In genomic region chr7:2841907-2842306, GRCh38 we compare ENCODE assay signal across 12 cellular contexts. TPM values are rescaled to one million over a fixed set of nuclear protein-coding genes. Genes with fewer than 3 reads are reported as not detected.
DNase-seq lines count a peak whose midpoint lies in the region; ATAC-seq and TF ChIP-seq lines count a peak whose summit lies in the region.
"Had no signal": no experiment of that assay in that cellular context is flagged by ENCODE, and none has a peak within 500 bp of the region (broad histone marks: within the 10 kb centered on the region; RNA-seq: fewer than 3 reads in every experiment).

No MANE protein-coding gene starts in this region.

- no peaks in the 10 kb centered on the region; the same call in 1 of the 2 replicates for H3K9me3 ChIP-seq in PC-9 (ENCODE audit: insufficient read depth, low read depth)

- H3K4me2 ChIP-seq in PC-9, result peak overlapping the region; percentile 78

- no peaks in the 10 kb centered on the region for H3K27me3 Mint-ChIP-seq in activated CD8-positive, alpha-beta T cell treated with anti-CD3 and anti-CD28 coated beads for 36 hours
- H3K27me3 Mint-ChIP-seq in activated CD8-positive, alpha-beta T cell treated with anti-CD3 and anti-CD28 coated beads, Interleukin-2, amount 10 ng/mL, durations not matched to agents 7 days and 5 days (ENCODE audit: low read depth), result no peaks in the 10 kb centered on the region
- H3K27me3 Mint-ChIP-seq in endothelial cell (ENCODE audit: unreplicated experiment), result peaks cover 18% of the 10 kb centered on the region
- H3K27me3 Mint-ChIP-seq in naive thymus-derived CD8-positive, alpha-beta T cell, result no peaks in the 10 kb centered on the region

- peaks cover 2% of the 10 kb centered on the region for H3K9me3 Mint-ChIP-seq in activated CD8-positive, alpha-beta T cell treated with anti-CD3 and anti-CD28 coated beads for 36 hours
- H3K9me3 Mint-ChIP-seq in activated CD8-positive, alpha-beta T cell treated with anti-CD3 and anti-CD28 coated beads, Interleukin-2, amount 10 ng/mL, durations not matched to agents 7 days and 5 days (ENCODE audit: insufficient read depth), result no peaks in the 10 kb centered on the region
- H3K9me3 Mint-ChIP-seq in endothelial cell (ENCODE audit: unreplicated experiment), result no peaks in the 10 kb centered on the region
- peaks cover 0 to 4% (median 0%) of the 10 kb centered on the region in 9 donors for H3K9me3 Mint-ChIP-seq in naive thymus-derived CD8-positive, alpha-beta T cell

- peaks cover 68% of the 10 kb centered on the region for H3K79me2 ChIP-seq in PC-9 (ENCODE audit: low read depth)

- peaks cover 34% of the 10 kb centered on the region for H3K4me1 Mint-ChIP-seq in activated CD8-positive, alpha-beta T cell treated with anti-CD3 and anti-CD28 coated beads for 36 hours (ENCODE audit: low read depth)
- H3K4me1 Mint-ChIP-seq in activated CD8-positive, alpha-beta T cell treated with anti-CD3 and anti-CD28 coated beads, Interleukin-2, amount 10 ng/mL, durations not matched to agents 7 days and 5 days (ENCODE audit: low read depth), result peaks cover 43% of the 10 kb centered on the region
- peaks cover 53% of the 10 kb centered on the region for H3K4me1 Mint-ChIP-seq in endothelial cell (ENCODE audit: unreplicated experiment)
- H3K4me1 Mint-ChIP-seq in naive thymus-derived CD8-positive, alpha-beta T cell, result peaks cover 20 to 68% (median 56%) of the 10 kb centered on the region in 4 donors

- H3K4me3 ChIP-seq in PC-9 (peak overlapping the region; percentile 73; the same call in 1 of the 2 replicates), rectal smooth muscle tissue (ENCODE audit: low read length) (no peak overlapping the region)

- intact Hi-C loops in activated CD8-positive, alpha-beta T cell treated with anti-CD3 and anti-CD28 coated beads for 36 hours (cut with micrococcal nuclease), result no loop called here
- intact Hi-C loops in PC-9 (cut with micrococcal nuclease; ENCODE audit: unreplicated experiment), result loop anchor here (5.0 kb wide), 1 partner anchor 55 kb away; no protein-coding TSS in a partner anchor

- POLR2A ChIA-PET in activated CD8-positive, alpha-beta T cell treated with anti-CD3 and anti-CD28 coated beads for 36 hours (lab: Charles Lee), result interaction anchor here (0.7 to 1.4 kb wide), 2 partner anchors 9 to 84 kb away, joined by 3 to 4 read pairs; no protein-coding TSS in a partner anchor
- POLR2A ChIA-PET in activated CD8-positive, alpha-beta T cell treated with anti-CD3 and anti-CD28 coated beads, Interleukin-2, amount 10 ng/mL, durations not matched to agents 7 days and 5 days (lab: Charles Lee), result no interaction called here
- POLR2A ChIA-PET in PC-9 (lab: Charles Lee; ENCODE audit: unreplicated experiment), result interaction anchor here (0.6 to 0.7 kb wide), 2 partner anchors 40 to 81 kb away, joined by 4 read pairs; no protein-coding TSS in a partner anchor
- POLR2A ChIA-PET in naive thymus-derived CD8-positive, alpha-beta T cell (lab: Charles Lee), result no interaction called here

- H3F3A ChIP-seq in PC-9 (ENCODE audit: insufficient read depth, low read depth), result peaks cover 13% of the 10 kb centered on the region

- no peak for DNase-seq in activated CD8-positive, alpha-beta T cell treated with anti-CD3 and anti-CD28 coated beads for 36 hours
- DNase-seq in activated CD8-positive, alpha-beta T cell treated with anti-CD3 and anti-CD28 coated beads, Interleukin-2, amount 10 ng/mL, durations not matched to agents 7 days and 5 days, result no peak
- DNase-seq in PC-9, result no peak
- DNase-seq in endothelial cell (ENCODE audit: low spot score), result no peak
- no peak for DNase-seq in SK-N-DZ (ENCODE audit: low spot score)
- DNase-seq in naive thymus-derived CD8-positive, alpha-beta T cell, result no peak
- no peak for DNase-seq in cerebellar cortex (ENCODE audit: low spot score)
- DNase-seq: activated gamma-delta T cell; left colon; nucleus accumbens; stimulated activated CD4-positive, alpha-beta T cell treated with anti-CD3 and anti-CD28 coated beads, Interleukin-12 subunit alpha, Interleukin-12 subunit beta, amount 100 ng/mL, for 4 hours had no signal

- H3K27me3 ChIP-seq in PC-9 (ENCODE audit: insufficient read depth, low read depth) (no peaks in the 10 kb centered on the region), rectal smooth muscle tissue (ENCODE audit: control insufficient read depth, insufficient read depth, low read length) (no peaks in the 10 kb centered on the region)

- peak overlapping the region; percentile 75 for H3K4me3 Mint-ChIP-seq in activated CD8-positive, alpha-beta T cell treated with anti-CD3 and anti-CD28 coated beads for 36 hours
- no peak overlapping the region for H3K4me3 Mint-ChIP-seq in activated CD8-positive, alpha-beta T cell treated with anti-CD3 and anti-CD28 coated beads, Interleukin-2, amount 10 ng/mL, durations not matched to agents 7 days and 5 days
- no peak overlapping the region for H3K4me3 Mint-ChIP-seq in endothelial cell (ENCODE audit: unreplicated experiment)
- peak overlapping the region in 5 of 10 donors; percentile 36 to 86 (median 75) for H3K4me3 Mint-ChIP-seq in naive thymus-derived CD8-positive, alpha-beta T cell

- H3K27ac ChIP-seq in PC-9 (no peak overlapping the region), rectal smooth muscle tissue (ENCODE audit: low read depth, low read length) (peak overlapping the region; percentile 70)

- H3K36me3 ChIP-seq in PC-9 (ENCODE audit: low read depth), result peaks cover 27% of the 10 kb centered on the region
- H3K36me3 ChIP-seq in rectal smooth muscle tissue (ENCODE audit: control insufficient read depth, insufficient read depth, low read length), result no peaks in the 10 kb centered on the region

- H3K4me1 ChIP-seq in PC-9 (replicated peaks; ENCODE audit: insufficient read depth), result peaks cover 39% of the 10 kb centered on the region
- peaks cover 7% of the 10 kb centered on the region for H3K4me1 ChIP-seq in rectal smooth muscle tissue (ENCODE audit: control insufficient read depth, insufficient read depth, low read length)

- peaks cover 7% of the 10 kb centered on the region for H4K20me1 ChIP-seq in PC-9 (ENCODE audit: insufficient read depth)

- H3K9ac ChIP-seq in rectal smooth muscle tissue (ENCODE audit: low read length), result no peak overlapping the region

- TF ChIP-seq CTCF in activated CD8-positive, alpha-beta T cell treated with anti-CD3 and anti-CD28 coated beads for 36 hours (IDR thresholded peaks at IDR 0.05), result no peak
- TF ChIP-seq CTCF in PC-9 (conservative IDR thresholded peaks at IDR 0.05), result no peak
- no peak for TF ChIP-seq CTCF in endothelial cell (IDR thresholded peaks at IDR 0.05; ENCODE audit: unreplicated experiment)

- peaks cover 17% of the 10 kb centered on the region for H3K36me3 Mint-ChIP-seq in activated CD8-positive, alpha-beta T cell treated with anti-CD3 and anti-CD28 coated beads for 36 hours (ENCODE audit: low read depth)
- peaks cover 22% of the 10 kb centered on the region for H3K36me3 Mint-ChIP-seq in activated CD8-positive, alpha-beta T cell treated with anti-CD3 and anti-CD28 coated beads, Interleukin-2, amount 10 ng/mL, durations not matched to agents 7 days and 5 days (ENCODE audit: low read depth)
- H3K36me3 Mint-ChIP-seq in endothelial cell (ENCODE audit: low read depth, unreplicated experiment), result peaks cover 43% of the 10 kb centered on the region
- peaks cover 4 to 17% (median 12%) of the 10 kb centered on the region in 3 donors for H3K36me3 Mint-ChIP-seq in naive thymus-derived CD8-positive, alpha-beta T cell

- H2AFZ ChIP-seq in PC-9, result no peak overlapping the region

- CTCF ChIA-PET in activated CD8-positive, alpha-beta T cell treated with anti-CD3 and anti-CD28 coated beads for 36 hours (lab: Charles Lee), result no interaction called here
- CTCF ChIA-PET in activated CD8-positive, alpha-beta T cell treated with anti-CD3 and anti-CD28 coated beads, Interleukin-2, amount 10 ng/mL, durations not matched to agents 7 days and 5 days (lab: Charles Lee), result interaction anchor here (1.4 kb wide), 1 partner anchor 132 kb away, joined by 6 read pairs; no protein-coding TSS in a partner anchor
- CTCF ChIA-PET in PC-9 (lab: Charles Lee), result no interaction called here

- no TSS peak for BruUV-seq in PC-9 (replicated peaks; lab: Mats Ljungman, UMichigan)

- H3K27ac Mint-ChIP-seq in activated CD8-positive, alpha-beta T cell treated with anti-CD3 and anti-CD28 coated beads for 36 hours, result no peak overlapping the region
- no peak overlapping the region for H3K27ac Mint-ChIP-seq in activated CD8-positive, alpha-beta T cell treated with anti-CD3 and anti-CD28 coated beads, Interleukin-2, amount 10 ng/mL, durations not matched to agents 7 days and 5 days
- peak overlapping the region; percentile 61 for H3K27ac Mint-ChIP-seq in endothelial cell (ENCODE audit: unreplicated experiment)
- peak overlapping the region in 3 of 10 donors; percentile 12 to 79 (median 27) for H3K27ac Mint-ChIP-seq in naive thymus-derived CD8-positive, alpha-beta T cell

- H3K9me2 ChIP-seq in PC-9 (ENCODE audit: insufficient read depth), result no peaks in the 10 kb centered on the region

- ATAC-seq in activated CD8-positive, alpha-beta T cell treated with anti-CD3 and anti-CD28 coated beads for 36 hours, result no peak
- no peak for ATAC-seq in activated CD8-positive, alpha-beta T cell treated with anti-CD3 and anti-CD28 coated beads, Interleukin-2, amount 10 ng/mL, durations not matched to agents 7 days and 5 days
- ATAC-seq in naive thymus-derived CD8-positive, alpha-beta T cell, result no peak
- ATAC-seq: left colon had no signal

RNA-seq across cellular contexts. Expression of gene GNA12, which starts 2.2 kb away (rescaled TPM):
- total RNA-seq in activated CD8-positive, alpha-beta T cell treated with anti-CD3 and anti-CD28 coated beads for 36 hours, result 10 to 100 TPM; 21.0 to 21.1 TPM
- 10 to 100 TPM; 17.9 to 18.1 TPM for total RNA-seq in activated CD8-positive, alpha-beta T cell treated with anti-CD3 and anti-CD28 coated beads, Interleukin-2, amount 10 ng/mL, durations not matched to agents 7 days and 5 days
- total RNA-seq in PC-9 (2021) (50.8 and 51.7 TPM in 2 replicates), endothelial cell (ENCODE audit: unreplicated experiment) (105 TPM)
- 11.6 and 14.4 TPM in 2 replicates for polyA plus RNA-seq in SK-N-DZ (2014; cell fraction: cytosol; rRNA removed)
- 5.5 and 9.0 TPM in 2 replicates for polyA plus RNA-seq in SK-N-DZ (2014; cell fraction: nucleus; rRNA removed)
- 10 to 100 TPM; 18.7 to 21.4 TPM for total RNA-seq in naive thymus-derived CD8-positive, alpha-beta T cell
- polyA plus RNA-seq in naive thymus-derived CD8-positive, alpha-beta T cell, result 10 to 100 TPM in 1 of 3 donors, 1 to 10 TPM in 2; 4.6 to 13.7 (median 8.5) TPM

Comparison
In these comparisons a context has a peak if more than half of its experiments do, and no peak if none do; other contexts are left out.
1. POLR2A ChIA-PET loops: an anchor here in activated CD8-positive, alpha-beta T cell treated with anti-CD3 and anti-CD28 coated beads for 36 hours (0.7 to 1.4 kb wide) and PC-9 (0.6 to 0.7 kb wide); none called in activated CD8-positive, alpha-beta T cell treated with anti-CD3 and anti-CD28 coated beads, Interleukin-2, amount 10 ng/mL, durations not matched to agents 7 days and 5 days and naive thymus-derived CD8-positive, alpha-beta T cell.